33 cellular contexts compared by ENCODE assay signal in the genomic region with DNA sequence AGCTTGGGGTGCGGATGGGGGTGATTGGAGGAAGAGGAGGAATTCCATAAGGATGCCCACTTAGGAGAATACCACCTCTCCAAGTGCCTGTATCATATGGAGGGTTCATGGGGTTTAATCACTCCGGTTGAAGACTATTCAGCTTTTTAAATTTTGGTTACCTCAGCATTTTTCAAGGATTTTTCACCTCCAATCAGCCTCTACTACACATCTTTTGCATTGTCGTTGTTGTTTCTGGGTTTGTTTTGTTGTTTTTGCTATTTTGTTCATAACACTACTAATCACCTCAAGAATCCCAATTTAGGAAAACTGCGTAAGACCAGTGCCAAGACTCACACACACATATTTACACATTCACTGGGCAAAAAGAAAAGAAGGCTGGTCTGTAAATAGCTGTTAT.
"Had no signal": no experiment of that assay in that cellular context is flagged by ENCODE, and none has a peak within 500 bp of the region (broad histone marks: within the 10 kb centered on the region; RNA-seq: fewer than 3 reads in every experiment).

No MANE protein-coding gene starts in this region.

- H3K4me2 ChIP-seq: smooth muscle cell had no signal

- H3K36me3 ChIP-seq: neutrophil, ovary, spleen, suprapubic skin, tibial artery, transverse colon, upper lobe of right lung, vagina had no signal

- DNase-seq: naive thymus-derived CD4-positive, alpha-beta T cell; natural killer cell; nephron progenitor cell; nucleus accumbens; ovary; posterior cingulate gyrus; psoas muscle; right cardiac atrium; spleen; stimulated activated CD4-positive, alpha-beta T cell treated with anti-CD3 and anti-CD28 coated beads, Interleukin-12 subunit alpha, Interleukin-12 subunit beta, amount 100 ng/mL, for 4 hours; stimulated activated CD4-positive, alpha-beta T cell treated with anti-CD3 and anti-CD28 coated beads, Interleukin-1b, Interleukin-23, amount 100 ng/mL, for 48 hours; stimulated activated CD4-positive, alpha-beta T cell treated with anti-CD3 and anti-CD28 coated beads, Interleukin-4, amount 100 ng/mL, for 1 hour; stimulated activated CD4-positive, alpha-beta T cell treated with anti-CD3 and anti-CD28 coated beads, Interleukin-4, amount 100 ng/mL, for 4 hours; stimulated activated CD8-positive, alpha-beta memory T cell treated with anti-CD3 and anti-CD28 coated beads, Interleukin-4, amount 100 ng/mL, for 48 hours; stimulated activated naive CD4-positive, alpha-beta T cell; stimulated activated naive CD8-positive, alpha-beta T cell treated with anti-CD3 and anti-CD28 coated beads, Interleukin-15, amount 100 ng/mL, for 72 hours; stimulated activated naive CD8-positive, alpha-beta T cell treated with anti-CD3 and anti-CD28 coated beads, Interleukin-15, Interleukin-2, amounts not matched to agents 100 U/mL and 50 U/mL, for 24 hours; substantia nigra; testis; tibial artery; transverse colon; upper lobe of right lung had no signal

- H3K4me1 Mint-ChIP-seq: naive thymus-derived CD4-positive, alpha-beta T cell; natural killer cell; stimulated activated memory B cell treated with anti-CD40 and anti-IgM and Interleukin-4, amounts not matched to agents 10 μg/mL and 1 μg/mL and 100 μg/mL, for 72 hours; stimulated activated naive CD8-positive, alpha-beta T cell treated with anti-CD3 and anti-CD28 coated beads, Interleukin-15, amount 100 ng/mL, for 72 hours had no signal

- H3K27ac ChIP-seq: neutrophil, ovary, parathyroid adenoma, psoas muscle, skin epidermis, spleen, suprapubic skin, testis, tibial artery, transverse colon, upper lobe of right lung, vagina had no signal

- H3K4me3 ChIP-seq: ovary, psoas muscle, skin epidermis, smooth muscle cell, spleen, suprapubic skin, testis, tibial artery, transverse colon, upper lobe of right lung, vagina had no signal

- ATAC-seq: naive thymus-derived CD4-positive, alpha-beta T cell; natural killer cell; psoas muscle; right cardiac atrium; sciatic nerve; stimulated activated memory B cell treated with anti-CD40 and anti-IgM and Interleukin-4, amounts not matched to agents 10 μg/mL and 1 μg/mL and 100 μg/mL, for 72 hours; stimulated activated naive CD8-positive, alpha-beta T cell treated with anti-CD3 and anti-CD28 coated beads, Interleukin-15, amount 100 ng/mL, for 72 hours; stimulated activated naive CD8-positive, alpha-beta T cell treated with anti-CD3 and anti-CD28 coated beads, Interleukin-15, Interleukin-2, amounts not matched to agents 100 U/mL and 50 U/mL, for 24 hours; upper lobe of right lung had no signal

- H3K4me3 Mint-ChIP-seq: naive thymus-derived CD4-positive, alpha-beta T cell; natural killer cell; nephron progenitor cell; neural crest cell; stimulated activated memory B cell treated with anti-CD40 and anti-IgM and Interleukin-4, amounts not matched to agents 10 μg/mL and 1 μg/mL and 100 μg/mL, for 72 hours; stimulated activated naive CD8-positive, alpha-beta T cell treated with anti-CD3 and anti-CD28 coated beads, Interleukin-15, amount 100 ng/mL, for 72 hours; type B pancreatic cell had no signal

- H3K4me1 ChIP-seq: psoas muscle, spleen, suprapubic skin, testis, tibial artery, transverse colon, upper lobe of right lung, vagina had no signal

- H3K27me3 ChIP-seq: neutrophil, ovary, spleen, suprapubic skin, testis, tibial artery, transverse colon, upper lobe of right lung, vagina had no signal

- H3K36me3 Mint-ChIP-seq: naive thymus-derived CD4-positive, alpha-beta T cell; natural killer cell; stimulated activated memory B cell treated with anti-CD40 and anti-IgM and Interleukin-4, amounts not matched to agents 10 μg/mL and 1 μg/mL and 100 μg/mL, for 72 hours; type B pancreatic cell had no signal

- H3K79me2 ChIP-seq: parathyroid adenoma had no signal

- H3K9me3 ChIP-seq: neutrophil, ovary, psoas muscle, spleen, suprapubic skin, testis, tibial artery, transverse colon, upper lobe of right lung, vagina had no signal

- H2AFZ ChIP-seq: parathyroid adenoma had no signal

- H3K9me3 Mint-ChIP-seq: natural killer cell; neural crest cell; stimulated activated memory B cell treated with anti-CD40 and anti-IgM and Interleukin-4, amounts not matched to agents 10 μg/mL and 1 μg/mL and 100 μg/mL, for 72 hours; stimulated activated naive CD8-positive, alpha-beta T cell treated with anti-CD3 and anti-CD28 coated beads, Interleukin-15, amount 100 ng/mL, for 72 hours; type B pancreatic cell had no signal

- H3K27ac Mint-ChIP-seq: naive thymus-derived CD4-positive, alpha-beta T cell; natural killer cell; nephron progenitor cell; progenitor cell of endocrine pancreas; stimulated activated memory B cell treated with anti-CD40 and anti-IgM and Interleukin-4, amounts not matched to agents 10 μg/mL and 1 μg/mL and 100 μg/mL, for 72 hours; stimulated activated naive CD8-positive, alpha-beta T cell treated with anti-CD3 and anti-CD28 coated beads, Interleukin-15, amount 100 ng/mL, for 72 hours; type B pancreatic cell had no signal

- H3K27me3 Mint-ChIP-seq: progenitor cell of endocrine pancreas; stimulated activated memory B cell treated with anti-CD40 and anti-IgM and Interleukin-4, amounts not matched to agents 10 μg/mL and 1 μg/mL and 100 μg/mL, for 72 hours; stimulated activated naive CD8-positive, alpha-beta T cell treated with anti-CD3 and anti-CD28 coated beads, Interleukin-15, amount 100 ng/mL, for 72 hours had no signal

- H3K9ac ChIP-seq: parathyroid adenoma had no signal
